ENCODE assay signal across 1 cellular context in the genomic region with DNA sequence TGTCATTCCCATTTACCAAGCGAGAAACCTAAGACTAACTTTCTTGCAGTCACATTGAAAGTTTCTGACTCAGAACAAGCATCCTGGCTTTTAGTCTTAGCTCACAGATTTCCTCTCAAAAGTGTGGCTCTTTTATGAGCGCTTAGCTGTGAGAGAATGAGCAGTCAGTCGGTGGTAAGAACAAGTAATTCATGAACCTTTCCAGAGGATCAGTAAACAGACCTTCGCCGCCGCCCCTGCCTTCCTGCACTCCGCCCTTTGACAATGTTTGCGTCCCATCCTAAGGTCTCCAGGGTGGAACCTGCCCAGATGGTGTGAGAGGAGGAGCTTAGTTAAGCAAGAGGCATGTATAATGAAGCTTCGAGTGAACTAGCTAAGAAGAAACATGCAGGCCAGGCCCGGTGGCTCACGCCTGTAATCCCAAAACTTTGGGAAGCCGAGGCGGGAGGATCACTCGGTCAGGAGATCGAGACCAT.
TF ChIP-seq lines count a peak whose summit lies in the region.

No MANE protein-coding gene starts in this region.

TF ChIP-seq in HepG2, 621 proteins besides CTCF, POLR2A, EP300 and RAD21 (continued from another document and continues in another):
- TF ChIP-seq REST (IDR thresholded peaks at IDR 0.05; ENCODE audit: borderline replicate concordance in 1 of 2, low read depth in 1 of 2, low read length in 2 of 2) (no peak), HNRNPUL1 (IDR thresholded peaks at IDR 0.05; ENCODE audit: low read depth, low read length) (no peak), JUN (CRISPR knock-in tag; IDR thresholded peaks at IDR 0.05) (no peak), ZNF142 (CRISPR knock-in tag; IDR thresholded peaks at IDR 0.05) (0 out of 2 replicates have a peak, but pooled peaks have one; percentile 28), GFI1 (CRISPR knock-in tag; IDR thresholded peaks at IDR 0.05; ENCODE audit: borderline replicate concordance) (no peak; the same call in 1 of the 2 replicates), ZNF883 (CRISPR knock-in tag; IDR thresholded peaks at IDR 0.05; ENCODE audit: not compliant biosample characterization) (no peak), HNRNPL (IDR thresholded peaks at IDR 0.05; ENCODE audit: low read depth, low read length) (no peak), KDM2A (CRISPR knock-in tag; IDR thresholded peaks at IDR 0.05; ENCODE audit: borderline replicate concordance, low read depth) (0 out of 2 replicates have a peak, but pooled peaks have one; percentile 20), FOXM1 (CRISPR knock-in tag; IDR thresholded peaks at IDR 0.05) (no peak), ZSCAN25 (CRISPR knock-in tag; IDR thresholded peaks at IDR 0.05) (peak; percentile 72; the same call in 1 of the 2 replicates), KMT2B (CRISPR knock-in tag; IDR thresholded peaks at IDR 0.05) (0 out of 2 replicates have a peak, but pooled peaks have one; percentile 28), ZSCAN21 (CRISPR knock-in tag; IDR thresholded peaks at IDR 0.05; ENCODE audit: borderline replicate concordance) (peak; percentile 71; the same call in 1 of the 2 replicates), HIVEP1 (CRISPR knock-in tag; IDR thresholded peaks at IDR 0.05) (no peak), ZBTB3 (CRISPR knock-in tag; IDR thresholded peaks at IDR 0.05; ENCODE audit: borderline replicate concordance, low read depth) (no peak), PRDM4 (CRISPR knock-in tag; IDR thresholded peaks at IDR 0.05; ENCODE audit: borderline replicate concordance) (no peak), ZNF432 (CRISPR knock-in tag; IDR thresholded peaks at IDR 0.05; ENCODE audit: borderline replicate concordance) (no peak), CREB1 (IDR thresholded peaks at IDR 0.05) (no peak), CREB1 (CRISPR knock-in tag; IDR thresholded peaks at IDR 0.05) (peak; percentile 53), SNRNP70 (IDR thresholded peaks at IDR 0.05; ENCODE audit: low read depth, low read length) (no peak), ZNF367 (CRISPR knock-in tag; IDR thresholded peaks at IDR 0.05; ENCODE audit: borderline replicate concordance) (no peak), ARID5B (CRISPR knock-in tag; IDR thresholded peaks at IDR 0.05) (peak; percentile 84), AKAP8 (CRISPR knock-in tag; IDR thresholded peaks at IDR 0.05) (no peak), SRF (IDR thresholded peaks at IDR 0.05; ENCODE audit: low read depth, low read length) (no peak), ZNF12 (CRISPR knock-in tag; IDR thresholded peaks at IDR 0.05) (no peak), DMAP1 (CRISPR knock-in tag; IDR thresholded peaks at IDR 0.05) (0 out of 2 replicates have a peak, but pooled peaks have one; percentile 39), ZNF710 (CRISPR knock-in tag; IDR thresholded peaks at IDR 0.05; ENCODE audit: borderline replicate concordance) (no peak; the same call in 1 of the 2 replicates), ZNF746 (CRISPR knock-in tag; IDR thresholded peaks at IDR 0.05) (no peak), ERF (CRISPR knock-in tag; IDR thresholded peaks at IDR 0.05) (peak; percentile 67; the same call in 1 of the 2 replicates)
- TF ChIP-seq, protein P1, sequence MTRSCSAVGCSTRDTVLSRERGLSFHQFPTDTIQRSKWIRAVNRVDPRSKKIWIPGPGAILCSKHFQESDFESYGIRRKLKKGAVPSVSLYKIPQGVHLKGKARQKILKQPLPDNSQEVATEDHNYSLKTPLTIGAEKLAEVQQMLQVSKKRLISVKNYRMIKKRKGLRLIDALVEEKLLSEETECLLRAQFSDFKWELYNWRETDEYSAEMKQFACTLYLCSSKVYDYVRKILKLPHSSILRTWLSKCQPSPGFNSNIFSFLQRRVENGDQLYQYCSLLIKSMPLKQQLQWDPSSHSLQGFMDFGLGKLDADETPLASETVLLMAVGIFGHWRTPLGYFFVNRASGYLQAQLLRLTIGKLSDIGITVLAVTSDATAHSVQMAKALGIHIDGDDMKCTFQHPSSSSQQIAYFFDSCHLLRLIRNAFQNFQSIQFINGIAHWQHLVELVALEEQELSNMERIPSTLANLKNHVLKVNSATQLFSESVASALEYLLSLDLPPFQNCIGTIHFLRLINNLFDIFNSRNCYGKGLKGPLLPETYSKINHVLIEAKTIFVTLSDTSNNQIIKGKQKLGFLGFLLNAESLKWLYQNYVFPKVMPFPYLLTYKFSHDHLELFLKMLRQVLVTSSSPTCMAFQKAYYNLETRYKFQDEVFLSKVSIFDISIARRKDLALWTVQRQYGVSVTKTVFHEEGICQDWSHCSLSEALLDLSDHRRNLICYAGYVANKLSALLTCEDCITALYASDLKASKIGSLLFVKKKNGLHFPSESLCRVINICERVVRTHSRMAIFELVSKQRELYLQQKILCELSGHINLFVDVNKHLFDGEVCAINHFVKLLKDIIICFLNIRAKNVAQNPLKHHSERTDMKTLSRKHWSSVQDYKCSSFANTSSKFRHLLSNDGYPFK (CRISPR knock-in tag; IDR thresholded peaks at IDR 0.05; ENCODE audit: borderline replicate concordance): no peak
- TF ChIP-seq, protein P2, sequence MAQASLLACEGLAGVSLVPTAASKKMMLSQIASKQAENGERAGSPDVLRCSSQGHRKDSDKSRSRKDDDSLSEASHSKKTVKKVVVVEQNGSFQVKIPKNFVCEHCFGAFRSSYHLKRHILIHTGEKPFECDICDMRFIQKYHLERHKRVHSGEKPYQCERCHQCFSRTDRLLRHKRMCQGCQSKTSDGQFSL (CRISPR knock-in tag; IDR thresholded peaks at IDR 0.05): no peak
